In the genomic region with DNA sequence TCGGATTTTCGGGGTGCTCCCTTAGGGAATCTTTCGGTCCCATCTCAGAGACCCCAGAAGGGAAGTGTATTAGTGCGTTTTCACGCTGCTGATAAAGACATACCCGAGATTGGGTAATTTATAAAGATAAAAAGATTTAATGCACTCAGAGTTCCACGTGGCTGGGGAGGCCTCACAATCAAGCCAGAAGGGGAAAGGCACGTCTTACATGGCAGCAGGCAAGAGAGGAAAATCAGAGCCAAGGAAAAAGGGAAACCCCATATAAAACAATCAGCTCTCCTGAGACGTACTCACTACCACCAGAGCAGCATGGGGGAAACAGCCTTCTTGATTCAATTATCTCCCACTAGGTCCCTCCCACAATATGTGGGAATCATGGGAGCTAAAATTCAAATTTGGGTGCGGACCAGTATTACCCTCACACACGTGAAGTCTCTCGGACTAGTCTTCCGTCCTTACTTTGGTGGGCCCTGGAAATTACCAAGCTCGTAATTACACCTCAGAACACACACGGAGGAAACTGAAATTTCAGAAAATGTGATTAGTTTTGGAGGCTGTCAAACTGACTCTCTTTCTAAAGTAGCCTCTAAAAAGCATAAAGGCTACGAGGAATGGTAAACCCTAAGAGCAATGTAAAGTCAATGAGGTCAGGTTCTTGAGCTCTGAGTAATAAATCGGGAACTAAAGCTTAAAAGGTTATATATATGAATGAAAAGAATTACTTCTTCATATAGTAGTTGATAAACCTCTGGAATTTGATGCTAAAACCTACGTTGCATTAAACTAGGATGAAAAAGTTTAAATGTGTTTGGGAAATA, we compare ENCODE assay signal across 8 cellular contexts. TPM values are rescaled to one million over a fixed set of nuclear protein-coding genes. Genes with fewer than 3 reads are reported as not detected.
DNase-seq lines count a peak whose midpoint lies in the region; ATAC-seq and TF ChIP-seq lines count a peak whose summit lies in the region.

No MANE protein-coding gene starts in this region.

- H2AFZ ChIP-seq in Loucy (ENCODE audit: low read length) (peak overlapping the region; percentile 88), neuron (ENCODE audit: low read depth, low read length) (peak overlapping the region; percentile 57)

- no peaks in the 10 kb centered on the region for H3K9me3 Mint-ChIP-seq in chondrocyte (ENCODE audit: low read depth)

- no peaks in the 10 kb centered on the region for H3K9me2 ChIP-seq in Loucy (replicated peaks; ENCODE audit: low read depth, low read length)

- H3K9ac ChIP-seq in Loucy (ENCODE audit: low read depth, low read length, poor library complexity, severe bottlenecking) = no peak overlapping the region

- H3K27me3 Mint-ChIP-seq in chondrocyte (ENCODE audit: low read depth) = no peaks in the 10 kb centered on the region

- peaks cover 27% of the 10 kb centered on the region for H3K4me1 Mint-ChIP-seq in chondrocyte (ENCODE audit: low read depth)

- H3K4me3 ChIP-seq in Loucy (ENCODE audit: low read length, poor library complexity, severe bottlenecking) = peak overlapping the region; percentile 68
- peak overlapping the region; percentile 52 for H3K4me3 ChIP-seq in neuron (ENCODE audit: low read length)

- peak overlapping the region; percentile 88 for H3K27ac Mint-ChIP-seq in chondrocyte (ENCODE audit: unreplicated experiment)

- H3K9me3 ChIP-seq in Loucy (ENCODE audit: insufficient read depth, low read depth, low read length) (peaks cover 4% of the 10 kb centered on the region; the same call in 1 of the 2 replicates), neuron (ENCODE audit: low read length) (no peaks in the 10 kb centered on the region)

- H4K20me1 ChIP-seq in Loucy (ENCODE audit: insufficient read depth, low read length, poor library complexity, severe bottlenecking) = peaks cover 36% of the 10 kb centered on the region

- peaks cover under 1% of the 10 kb centered on the region for H3K36me3 Mint-ChIP-seq in chondrocyte (ENCODE audit: low read depth)

- H3K36me3 ChIP-seq in Loucy (ENCODE audit: insufficient read depth, low read length) (no peaks in the 10 kb centered on the region), neuron (ENCODE audit: insufficient read depth, low read length) (peaks cover 23% of the 10 kb centered on the region)

- H3K4me1 ChIP-seq in Loucy (ENCODE audit: insufficient read depth, low read length, poor library complexity, severe bottlenecking) (no peaks in the 10 kb centered on the region), neuron (ENCODE audit: insufficient read depth, low read length) (peaks cover 24% of the 10 kb centered on the region)

- peak overlapping the region; percentile 71 for H3K4me3 Mint-ChIP-seq in chondrocyte (ENCODE audit: unreplicated experiment)

- peak overlapping the region; percentile 51 for H3K4me2 ChIP-seq in Loucy (ENCODE audit: low read depth, low read length, poor library complexity, severe bottlenecking)

- peaks cover 38% of the 10 kb centered on the region for H3K79me2 ChIP-seq in Loucy (ENCODE audit: insufficient read depth, low read length)

- no peaks in the 10 kb centered on the region for H3K27me3 ChIP-seq in Loucy (ENCODE audit: insufficient read depth, low read length, poor library complexity, severe bottlenecking)
- H3K27me3 ChIP-seq in neuron (ENCODE audit: insufficient read depth, low read length) = no peaks in the 10 kb centered on the region

- H3F3A ChIP-seq in Loucy (ENCODE audit: low read depth) = no peaks in the 10 kb centered on the region

- DNase-seq in chondrocyte (ENCODE audit: low spot score) (no peak), GM19238 (ENCODE audit: insufficient read length, low spot score) (no peak), SW480 (ENCODE audit: low spot score) (no peak)

- ATAC-seq in GM18907 (IDR thresholded peaks at IDR 0.05; ENCODE audit: unreplicated experiment) (peak; percentile 3), HG03196 (IDR thresholded peaks at IDR 0.05; ENCODE audit: unreplicated experiment) (no peak), GM18498 (IDR thresholded peaks at IDR 0.05; ENCODE audit: unreplicated experiment) (no peak)

- TF ChIP-seq CTCF in Loucy (conservative IDR thresholded peaks at IDR 0.05; ENCODE audit: low read length) (no peak), chondrocyte (IDR thresholded peaks at IDR 0.05) (no peak)

RNA-seq across cellular contexts. Expression of gene FEM1C, which starts 0.7 kb away (rescaled TPM):
- total RNA-seq in chondrocyte = 14.8 to 15.4 TPM (median 14.8 TPM) in 3 replicates

RNA-seq across cellular contexts. Expression of gene TICAM2, which starts 57.0 kb away (rescaled TPM):
- 3.2 to 4.7 TPM (median 4.0 TPM) in 3 replicates for total RNA-seq in chondrocyte
